In the genomic region with DNA sequence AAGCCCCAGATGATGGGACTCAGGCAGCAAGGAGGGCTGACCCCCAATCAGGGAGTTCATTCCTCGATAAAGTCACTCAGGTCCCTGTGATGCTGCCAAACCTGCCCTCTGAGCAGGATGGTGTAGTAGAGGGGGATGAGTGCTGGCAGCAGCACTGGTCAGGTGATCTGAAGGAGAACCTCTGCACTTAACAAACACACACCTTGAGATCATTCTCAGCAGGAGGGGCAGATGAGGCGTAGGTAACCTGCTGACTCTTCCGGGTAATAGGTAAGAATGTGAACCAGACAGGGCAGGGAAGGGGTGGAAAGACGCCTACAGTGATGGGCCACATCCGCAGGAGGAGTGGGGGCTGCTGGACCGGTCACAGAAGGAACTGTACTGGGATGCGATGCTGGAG, we compare ENCODE assay signal across 22 cellular contexts.
"Had no signal": no experiment of that assay in that cellular context is flagged by ENCODE, and none has a peak within 500 bp of the region (broad histone marks: within the 10 kb centered on the region; RNA-seq: fewer than 3 reads in every experiment).

No MANE protein-coding gene starts in this region.

- H3K4me3 Mint-ChIP-seq: effector memory CD8-positive, alpha-beta T cell; immature natural killer cell; T-cell had no signal

- H3K36me3 Mint-ChIP-seq: naive B cell had no signal

- H3K27me3 ChIP-seq: body of pancreas, hepatocyte, testis, vagina had no signal

- DNase-seq: activated CD4-positive, alpha-beta T cell treated with anti-CD3 and anti-CD28 coated beads, Interleukin-2, amount 50 U/mL, for 48 hours; activated naive CD4-positive, alpha-beta T cell; body of pancreas; central memory CD4-positive, alpha-beta T cell; effector memory CD8-positive, alpha-beta T cell; glutamatergic neuron; immature natural killer cell; lower lobe of right lung; naive B cell; retina; stimulated activated CD4-positive, alpha-beta T cell treated with anti-CD3 and anti-CD28 coated beads, Interleukin-2, amount 100 ng/mL, for 48 hours; stimulated activated CD8-positive, alpha-beta memory T cell treated with anti-CD3 and anti-CD28 coated beads, Interleukin-4, amount 100 ng/mL, for 48 hours; stimulated activated naive CD4-positive, alpha-beta T cell; T-cell; testis; trophoblast cell had no signal

- H3K27ac Mint-ChIP-seq: effector memory CD8-positive, alpha-beta T cell; naive B cell; progenitor cell of endocrine pancreas had no signal

- H3K27me3 Mint-ChIP-seq: effector memory CD8-positive, alpha-beta T cell; naive B cell; progenitor cell of endocrine pancreas; T-cell had no signal

- H3K9me3 Mint-ChIP-seq: activated T-helper 2 cell treated with anti-CD3 and anti-CD28 coated beads, Interferon-gamma antibody, Interleukin-2, Interleukin-4, amounts not matched to agents 10 μg/mL and 5 μg/mL and 100 μg/mL, durations not matched to agents 14 hours and 24 hours and 36 hours; effector memory CD8-positive, alpha-beta T cell; immature natural killer cell; naive B cell; T-cell had no signal

- H3K27ac ChIP-seq: body of pancreas, hepatocyte, lower lobe of right lung, testis, vagina had no signal

- ATAC-seq: body of pancreas; effector memory CD8-positive, alpha-beta T cell; esophagus mucosa; left lobe of liver; lower lobe of right lung; T-cell had no signal
